26 cellular contexts compared by ENCODE assay signal in genomic region chr5:82540301-82540700, GRCh38.
"Had no signal": no experiment of that assay in that cellular context is flagged by ENCODE, and none has a peak within 500 bp of the region (broad histone marks: within the 10 kb centered on the region; RNA-seq: fewer than 3 reads in every experiment).

No MANE protein-coding gene starts in this region.

- H3K27ac Mint-ChIP-seq: mesothelial cell of epicardium; naive B cell; natural killer cell treated with Interleukin-12 subunit alpha and Interleukin-12 subunit beta and Interleukin-15 and Interleukin-18, amount 100 ng/mL, for 72 hours; neural progenitor cell; stimulated activated effector memory CD8-positive, alpha-beta T cell treated with anti-CD3 and anti-CD28 coated beads, Interleukin-12 subunit alpha, Interleukin-12 subunit beta, amount 100 ng/mL, for 72 hours had no signal

- H3K4me1 Mint-ChIP-seq: naive B cell; stimulated activated effector memory CD8-positive, alpha-beta T cell treated with anti-CD3 and anti-CD28 coated beads, Interleukin-12 subunit alpha, Interleukin-12 subunit beta, amount 100 ng/mL, for 72 hours had no signal

- DNase-seq: dermis blood vessel endothelial cell; effector memory CD4-positive, alpha-beta T cell; foreskin melanocyte; head of caudate nucleus; kidney; mesenchymal stem cell; mucosa of descending colon; naive B cell; right cardiac atrium; sigmoid colon; stimulated activated CD4-positive, alpha-beta T cell treated with anti-CD3 and anti-CD28 coated beads, Interleukin-2, amount 100 ng/mL, for 24 hours; stimulated activated CD4-positive, alpha-beta T cell treated with anti-CD3 and anti-CD28 coated beads, Interleukin-4, amount 100 ng/mL, for 24 hours; stimulated activated naive CD4-positive, alpha-beta T cell treated with Interleukin-2 at 50 U/mL for 16 hours; stomach; thyroid gland; trophoblast cell had no signal

- H3K9me3 ChIP-seq: mucosa of descending colon, prostate gland, thyroid gland, vagina had no signal

- H3K27me3 ChIP-seq: esophagus muscularis mucosa, neural progenitor cell, sigmoid colon, stomach, thyroid gland, vagina had no signal

- H3K36me3 Mint-ChIP-seq: mesothelial cell of epicardium; naive B cell; neural progenitor cell; stimulated activated effector memory CD8-positive, alpha-beta T cell treated with anti-CD3 and anti-CD28 coated beads, Interleukin-12 subunit alpha, Interleukin-12 subunit beta, amount 100 ng/mL, for 72 hours had no signal

- H3K9me3 Mint-ChIP-seq: neural progenitor cell; stimulated activated effector memory CD8-positive, alpha-beta T cell treated with anti-CD3 and anti-CD28 coated beads, Interleukin-12 subunit alpha, Interleukin-12 subunit beta, amount 100 ng/mL, for 72 hours had no signal

- H2AFZ ChIP-seq: neural progenitor cell, parathyroid adenoma had no signal

- H3K4me1 ChIP-seq: esophagus muscularis mucosa, neural progenitor cell, parathyroid adenoma, sigmoid colon, stomach, thyroid gland had no signal

- H3K79me2 ChIP-seq: parathyroid adenoma had no signal

- H3K4me3 ChIP-seq: coronary artery, esophagus muscularis mucosa, lung, mucosa of descending colon, neural progenitor cell, prostate gland, sigmoid colon, stomach, thyroid gland, vagina had no signal

- H3K27me3 Mint-ChIP-seq: naive B cell; natural killer cell treated with Interleukin-12 subunit alpha and Interleukin-12 subunit beta and Interleukin-15 and Interleukin-18, amount 100 ng/mL, for 72 hours had no signal

- H3K36me3 ChIP-seq: esophagus muscularis mucosa, neural progenitor cell, prostate gland, sigmoid colon, stomach, thyroid gland, vagina had no signal

- H3K27ac ChIP-seq: coronary artery, esophagus muscularis mucosa, neural progenitor cell, parathyroid adenoma, prostate gland, sigmoid colon, stomach, thyroid gland, vagina had no signal

- H3K9ac ChIP-seq: neural progenitor cell, parathyroid adenoma had no signal

- H3K4me2 ChIP-seq: neural progenitor cell had no signal

- H3K4me3 Mint-ChIP-seq: mesothelial cell of epicardium; naive B cell; natural killer cell treated with Interleukin-12 subunit alpha and Interleukin-12 subunit beta and Interleukin-15 and Interleukin-18, amount 100 ng/mL, for 72 hours; neural progenitor cell; stimulated activated effector memory CD8-positive, alpha-beta T cell treated with anti-CD3 and anti-CD28 coated beads, Interleukin-12 subunit alpha, Interleukin-12 subunit beta, amount 100 ng/mL, for 72 hours had no signal
